23 cellular contexts compared by ENCODE assay signal in genomic region chr10:74976565-74976964, GRCh38.
A peak's percentile ranks its signal among the peaks of the same experiment; 100 is the strongest.
DNase-seq lines count a peak whose midpoint lies in the region; ATAC-seq, FAIRE-seq and TF ChIP-seq lines count a peak whose summit lies in the region.
"Had no signal": no experiment of that assay in that cellular context is flagged by ENCODE, and none has a peak within 500 bp of the region (broad histone marks: within the 10 kb centered on the region; RNA-seq: fewer than 3 reads in every experiment).

No MANE protein-coding gene starts in this region.

- H3K27ac ChIP-seq in OCI-LY1 (ENCODE audit: low read depth, low read length, poor library complexity, severe bottlenecking): no peak overlapping the region
- H3K27ac ChIP-seq in small intestine (ENCODE audit: low read depth in 1 of 2, low read length in 1 of 2): no peak overlapping the region
- H3K27ac ChIP-seq in breast epithelium: no peak overlapping the region
- H3K27ac ChIP-seq: 22Rv1, ovary, stomach had no signal

- H3K9me3 ChIP-seq in OCI-LY1 (ENCODE audit: low read length) (no peaks in the 10 kb centered on the region), small intestine (ENCODE audit: control insufficient read depth, low read depth) (no peaks in the 10 kb centered on the region), breast epithelium (no peaks in the 10 kb centered on the region)
- H3K9me3 ChIP-seq: MG63, mucosa of descending colon, ovary, stomach had no signal

- H3K9ac ChIP-seq in OCI-LY1 (ENCODE audit: low read length): no peak overlapping the region

- TF ChIP-seq CTCF in OCI-LY1 (IDR thresholded peaks at IDR 0.05; ENCODE audit: low read length) (no peak), breast epithelium (IDR thresholded peaks at IDR 0.05) (no peak)

- peaks cover 57% of the 10 kb centered on the region for H3K36me3 ChIP-seq in OCI-LY1 (ENCODE audit: insufficient read depth, low read length)
- H3K36me3 ChIP-seq in small intestine (ENCODE audit: control insufficient read depth in 2 of 2, insufficient read depth in 2 of 2, low read length in 2 of 2): peaks cover 4 to 6% of the 10 kb centered on the region in 2 donors
- no peaks in the 10 kb centered on the region for H3K36me3 ChIP-seq in breast epithelium
- H3K36me3 ChIP-seq: ovary had no signal

- no peak for TF ChIP-seq POLR2A in breast epithelium (IDR thresholded peaks at IDR 0.05)

- no peak overlapping the region for H3K4me3 ChIP-seq in OCI-LY1 (ENCODE audit: low read depth, low read length, poor library complexity, severe bottlenecking)
- H3K4me3 ChIP-seq in small intestine (ENCODE audit: low read depth in 1 of 2, low read length in 2 of 2): no peak overlapping the region
- H3K4me3 ChIP-seq in breast epithelium: no peak overlapping the region
- H3K4me3 ChIP-seq: MG63, mucosa of descending colon, ovary, smooth muscle cell, stomach had no signal

- peak overlapping the region; percentile 4; the same call in 1 of the 2 replicates for H3K4me2 ChIP-seq in OCI-LY1 (ENCODE audit: low read length)
- H3K4me2 ChIP-seq: smooth muscle cell had no signal

- no peaks in the 10 kb centered on the region for H3K9me2 ChIP-seq in OCI-LY1 (ENCODE audit: low read depth, low read length)

- no peaks in the 10 kb centered on the region for H3K27me3 ChIP-seq in OCI-LY1 (ENCODE audit: insufficient read depth, low read length)
- H3K27me3 ChIP-seq in small intestine (ENCODE audit: control insufficient read depth in 2 of 2, insufficient read depth in 2 of 2, low read length in 2 of 2): no peaks in the 10 kb centered on the region
- no peaks in the 10 kb centered on the region for H3K27me3 ChIP-seq in breast epithelium
- H3K27me3 ChIP-seq: MG63, ovary, stomach had no signal

- H4K20me1 ChIP-seq in OCI-LY1 (ENCODE audit: insufficient read depth, low read length): no peaks in the 10 kb centered on the region

- H2AFZ ChIP-seq in OCI-LY1 (ENCODE audit: low read length): no peak overlapping the region

- no peak for ATAC-seq in HG03025 (IDR thresholded peaks at IDR 0.05; ENCODE audit: low FRiP score, unreplicated experiment)
- ATAC-seq in HG03095 (IDR thresholded peaks at IDR 0.05; ENCODE audit: unreplicated experiment): no peak
- ATAC-seq: mucosa of descending colon, Right ventricle myocardium inferior had no signal

- intact Hi-C loops in breast epithelium (cut with DNase I; ENCODE audit: low total_unique reads): no loop called here

- H3K4me1 ChIP-seq in OCI-LY1 (ENCODE audit: insufficient read depth, low read length, severe bottlenecking) (peaks cover 25% of the 10 kb centered on the region), small intestine (ENCODE audit: control insufficient read depth in 2 of 2, insufficient read depth in 1 of 2, low read depth in 1 of 2, low read length in 1 of 2) (no peaks in the 10 kb centered on the region), breast epithelium (no peaks in the 10 kb centered on the region)

- 57 to 84% (median 63%) methylated on average over 6 of the region's 6 CpGs for WGBS in small intestine, 3 donors

- FAIRE-seq in small intestine (lab: Jason Lieb, UNC): no peak
- FAIRE-seq: keratinocyte had no signal

- no peaks in the 10 kb centered on the region for H3F3A ChIP-seq in OCI-LY1 (ENCODE audit: insufficient read depth, low read length)

- peak; percentile 10 for DNase-seq in NCI-H82 (lab: John Stamatoyannopoulos, UW)
- DNase-seq in NCI-H82 treated with DMSO at 0.1 percent for 48 hours (lab: John Stamatoyannopoulos, UW; ENCODE audit: unreplicated experiment): no peak
- DNase-seq in germinal center (ENCODE audit: low spot score): peak; percentile 49
- DNase-seq in small intestine: peak; percentile 36
- no peak for DNase-seq in breast epithelium (ENCODE audit: low spot score in 2 of 2)
- DNase-seq: activated CD4-positive, alpha-beta T cell treated with anti-CD3 and anti-CD28 coated beads for 4 hours; activated T-cell treated with anti-CD3 and anti-CD28 coated beads, Interleukin-2, amount 50 U/mL, for 48 hours; amniotic stem cell; DMS79 treated with DMSO at 0.1 percent for 48 hours; glutamatergic neuron; MG63; mucosa of descending colon; NCI-H187 treated with DMSO at 0.1 percent for 48 hours; NCI-H69; ovary; stomach had no signal

- no peaks in the 10 kb centered on the region for H3K79me2 ChIP-seq in OCI-LY1 (ENCODE audit: insufficient read depth, low read length)

Comparison
In these comparisons a context has a peak if more than half of its experiments do, and no peak if none do; other contexts are left out.
1. DNase-seq: peak in NCI-H82 (single experiment), germinal center (single experiment) and small intestine (single experiment); none in NCI-H82 treated with DMSO at 0.1 percent for 48 hours (single experiment) and breast epithelium (0 of 2).